11 cellular contexts compared by ENCODE assay signal in the genomic region with DNA sequence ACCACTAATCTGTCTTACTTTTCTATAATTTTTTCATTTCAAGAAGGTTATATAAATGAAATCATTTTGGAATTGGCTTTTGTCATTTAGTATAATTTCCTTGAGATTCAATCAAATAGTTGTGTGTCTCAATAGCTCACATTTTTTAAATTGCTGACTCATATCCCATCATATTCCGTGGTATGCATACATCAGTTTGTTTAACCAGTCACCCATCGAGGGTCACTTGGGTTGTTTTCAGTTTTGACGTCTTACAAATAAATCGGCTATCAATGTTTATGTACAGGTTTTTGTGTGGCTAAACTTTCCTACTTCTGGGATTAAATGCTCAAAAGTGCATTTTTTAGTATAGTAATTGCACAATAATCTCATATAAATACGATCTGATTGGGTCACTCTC.
"Had no signal": no experiment of that assay in that cellular context is flagged by ENCODE, and none has a peak within 500 bp of the region (broad histone marks: within the 10 kb centered on the region; RNA-seq: fewer than 3 reads in every experiment).

No MANE protein-coding gene starts in this region.

- H3K4me1 ChIP-seq: left lung, thyroid gland had no signal

- H3K9me3 ChIP-seq: left lung, thyroid gland had no signal

- H3K27ac ChIP-seq: epithelial cell of prostate, left lung, thyroid gland had no signal

- H3K27me3 ChIP-seq: left lung, thyroid gland had no signal

- DNase-seq: activated CD4-positive, alpha-beta memory T cell treated with anti-CD3 and anti-CD28 coated beads, Interleukin-2, amount 10 ng/mL, durations not matched to agents 7 days and 5 days; activated CD4-positive, alpha-beta T cell treated with anti-CD3 and anti-CD28 coated beads for 36 hours; activated CD8-positive, alpha-beta memory T cell treated with anti-CD3 and anti-CD28 coated beads, Interleukin-2, amount 10 ng/mL, durations not matched to agents 7 days and 5 days; activated naive CD8-positive, alpha-beta T cell treated with anti-CD3 and anti-CD28 coated beads for 36 hours; effector memory CD8-positive, alpha-beta T cell; hypothalamus; left lung; midbrain; stimulated activated naive B cell treated with anti-CD40 and anti-IgM and Interleukin-4, amounts not matched to agents 10 μg/mL and 1 μg/mL and 100 μg/mL, for 72 hours; thyroid gland had no signal

- H3K36me3 ChIP-seq: left lung, thyroid gland had no signal

- H3K4me3 ChIP-seq: left lung, thyroid gland had no signal

- ATAC-seq: activated CD4-positive, alpha-beta T cell treated with anti-CD3 and anti-CD28 coated beads for 36 hours; activated CD8-positive, alpha-beta memory T cell treated with anti-CD3 and anti-CD28 coated beads, Interleukin-2, amount 10 ng/mL, durations not matched to agents 7 days and 5 days; effector memory CD8-positive, alpha-beta T cell; left lung; stimulated activated naive B cell treated with anti-CD40 and anti-IgM and Interleukin-4, amounts not matched to agents 10 μg/mL and 1 μg/mL and 100 μg/mL, for 72 hours had no signal
